ENCODE assay signal across 9 cellular contexts in the genomic region with DNA sequence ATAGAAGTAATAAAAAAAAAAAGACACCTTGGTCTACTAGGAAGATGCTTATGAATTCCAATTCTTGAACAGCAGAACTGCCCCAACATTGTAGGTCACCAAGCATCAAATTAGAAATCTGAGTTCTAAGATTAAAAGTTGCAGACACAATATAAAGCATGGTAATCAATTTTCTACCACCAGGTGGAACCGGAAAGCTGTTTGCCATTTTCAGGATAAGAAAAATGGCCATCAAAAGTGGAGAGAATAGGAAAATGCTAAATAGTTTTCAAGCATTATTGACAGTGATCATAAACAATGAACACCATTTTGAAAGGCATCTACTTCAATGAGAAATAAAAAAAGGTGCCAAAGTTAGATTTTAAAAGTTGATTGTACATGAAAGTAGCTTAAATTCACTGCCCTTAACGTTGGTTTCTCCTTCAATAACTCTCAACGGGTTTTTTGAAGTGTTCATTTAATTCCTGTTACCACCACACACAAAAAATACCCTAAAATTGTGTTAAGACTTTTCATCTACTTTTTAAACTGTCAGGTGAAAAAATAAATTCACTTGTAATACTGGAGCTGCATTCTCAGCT.
DNase-seq lines count a peak whose midpoint lies in the region; ATAC-seq and TF ChIP-seq lines count a peak whose summit lies in the region.
"Had no signal": no experiment of that assay in that cellular context is flagged by ENCODE, and none has a peak within 500 bp of the region (broad histone marks: within the 10 kb centered on the region; RNA-seq: fewer than 3 reads in every experiment).

No MANE protein-coding gene starts in this region.

- no peaks in the 10 kb centered on the region for H4K20me1 ChIP-seq in neural progenitor cell (ENCODE audit: low read depth)

- H3K27ac ChIP-seq in neural progenitor cell (no peak overlapping the region), gastrocnemius medialis (no peak overlapping the region)

- no peak overlapping the region for H3K27ac Mint-ChIP-seq in neural progenitor cell

- H3K4me1 ChIP-seq in neural progenitor cell (no peaks in the 10 kb centered on the region), gastrocnemius medialis (no peaks in the 10 kb centered on the region)

- no peak overlapping the region for H3K4me2 ChIP-seq in neural progenitor cell

- no peaks in the 10 kb centered on the region for H3K27me3 ChIP-seq in neural progenitor cell
- H3K27me3 ChIP-seq in gastrocnemius medialis, result no peaks in the 10 kb centered on the region

- TF ChIP-seq CTCF in NB4 (IDR thresholded peaks at IDR 0.05; ENCODE audit: low read depth, low read length), result no peak
- TF ChIP-seq CTCF in neural progenitor cell (IDR thresholded peaks at IDR 0.05), result peak; percentile 44
- TF ChIP-seq CTCF in gastrocnemius medialis (IDR thresholded peaks at IDR 0.05 in 4 of 5, conservative IDR thresholded peaks at IDR 0.05 in 1 of 5), result peak in 2 of 5 experiments; percentile 7 to 15

- no peak for ATAC-seq in GM19463 (IDR thresholded peaks at IDR 0.05; ENCODE audit: unreplicated experiment)
- no peak for ATAC-seq in GM21360 (IDR thresholded peaks at IDR 0.05; ENCODE audit: unreplicated experiment)
- ATAC-seq in gastrocnemius medialis, result no peak

- H3K27me3 Mint-ChIP-seq in neural progenitor cell (ENCODE audit: insufficient read depth, low read depth), result no peaks in the 10 kb centered on the region

- no peaks in the 10 kb centered on the region for H3K9me3 Mint-ChIP-seq in neural progenitor cell

- in situ Hi-C loops in gastrocnemius medialis (cut with MboI; ENCODE audit: low sequenced_read_pairs in 4 of 4), result loop anchor here in 2 of 4 donors (10.0 to 25.0 kb wide), 2 partner anchors 307 to 310 kb away; a partner anchor contains a TSS

- H3K9ac ChIP-seq in neural progenitor cell, result no peak overlapping the region

- H3K36me3 Mint-ChIP-seq in neural progenitor cell, result no peaks in the 10 kb centered on the region

- no peaks in the 10 kb centered on the region for H3F3A ChIP-seq in neural progenitor cell (ENCODE audit: low read depth)

- H3K79me2 ChIP-seq in neural progenitor cell (ENCODE audit: low read depth), result no peaks in the 10 kb centered on the region

- H3K4me3 Mint-ChIP-seq in neural progenitor cell, result no peak overlapping the region

- intact Hi-C loops in posterior cingulate gyrus (cut with DNase I), result no loop called here
- intact Hi-C loops in gastrocnemius medialis (cut with DNase I; ENCODE audit: low total_unique reads), result loop anchor here (10.0 kb wide), 1 partner anchor 310 kb away; no protein-coding TSS in a partner anchor

- H3K4me1 Mint-ChIP-seq in neural progenitor cell, result peaks cover 2% of the 10 kb centered on the region

- H3K9me3 ChIP-seq in neural progenitor cell (ENCODE audit: low read depth), result no peaks in the 10 kb centered on the region
- H3K9me3 ChIP-seq in gastrocnemius medialis, result no peaks in the 10 kb centered on the region

- no peak overlapping the region for H3K4me3 ChIP-seq in NB4 (ENCODE audit: low read depth, low read length)
- no peak overlapping the region for H3K4me3 ChIP-seq in neural progenitor cell
- H3K4me3 ChIP-seq in gastrocnemius medialis, result no peak overlapping the region

- TF ChIP-seq POLR2A in NB4 (IDR thresholded peaks at IDR 0.05; ENCODE audit: extremely low read depth, insufficient read length), result no peak
- TF ChIP-seq POLR2A in gastrocnemius medialis (IDR thresholded peaks at IDR 0.05), result no peak

- peak; percentile 27 for DNase-seq in EL
- DNase-seq in NB4 (ENCODE audit: low read depth), result peak; percentile 7
- peak; percentile 3 for DNase-seq in cerebellar cortex (ENCODE audit: low spot score)
- no peak for DNase-seq in neural progenitor cell (ENCODE audit: low spot score)
- DNase-seq in posterior cingulate gyrus, result no peak
- no peak for DNase-seq in gastrocnemius medialis
- DNase-seq: T-helper 2 cell had no signal

- H2AFZ ChIP-seq in neural progenitor cell (replicated peaks), result no peak overlapping the region

- no peaks in the 10 kb centered on the region for H3K36me3 ChIP-seq in neural progenitor cell
- H3K36me3 ChIP-seq in gastrocnemius medialis, result no peaks in the 10 kb centered on the region

Comparison
In these comparisons a context has a peak if more than half of its experiments do, and no peak if none do; other contexts are left out.
1. DNase-seq: peak in EL (single experiment), NB4 (single experiment) and cerebellar cortex (single experiment); none in neural progenitor cell (single experiment), posterior cingulate gyrus (0 of 10) and gastrocnemius medialis (0 of 2).